In genomic region chr5:61590473-61590872, GRCh38 we compare ENCODE assay signal across 34 cellular contexts.
"Had no signal": no experiment of that assay in that cellular context is flagged by ENCODE, and none has a peak within 500 bp of the region (broad histone marks: within the 10 kb centered on the region; RNA-seq: fewer than 3 reads in every experiment).

No MANE protein-coding gene starts in this region.

- H3K36me3 ChIP-seq: MG63 had no signal

- H3K4me3 ChIP-seq: MG63 had no signal

- DNase-seq: Karpas-422, MG63, MM.1S, MV-4-11, NCI-H1048, NCI-H1092, NCI-H1092 treated with DMSO at 0.1 percent for 48 hours, NCI-H1105, NCI-H1105 treated with DMSO at 0.1 percent for 48 hours, NCI-H1417, NCI-H1417 treated with DMSO at 0.1 percent for 48 hours, NCI-H1436, NCI-H1436 treated with DMSO at 0.1 percent for 48 hours, NCI-H146, NCI-H1694, NCI-H1694 treated with DMSO at 0.1 percent for 48 hours, NCI-H187, NCI-H187 treated with DMSO at 0.1 percent for 48 hours, NCI-H1930, NCI-H2029, NCI-H2029 treated with DMSO at 0.1 percent for 48 hours, NCI-H2081, NCI-H2081 treated with DMSO at 0.1 percent for 48 hours, NCI-H2107, NCI-H2171, NCI-H2171 treated with DMSO at 0.1 percent for 48 hours, NCI-H2227 treated with DMSO at 0.1 percent for 48 hours, NCI-H226, NCI-H345, NCI-H446, NCI-H446 treated with DMSO at 0.1 percent for 48 hours, NCI-H510A, NCI-H510A treated with DMSO at 0.1 percent for 48 hours, NCI-H524 had no signal

- H3K9me3 ChIP-seq: MG63 had no signal

- H3K27me3 ChIP-seq: MG63 had no signal
